ENCODE assay signal across 26 cellular contexts in the genomic region with DNA sequence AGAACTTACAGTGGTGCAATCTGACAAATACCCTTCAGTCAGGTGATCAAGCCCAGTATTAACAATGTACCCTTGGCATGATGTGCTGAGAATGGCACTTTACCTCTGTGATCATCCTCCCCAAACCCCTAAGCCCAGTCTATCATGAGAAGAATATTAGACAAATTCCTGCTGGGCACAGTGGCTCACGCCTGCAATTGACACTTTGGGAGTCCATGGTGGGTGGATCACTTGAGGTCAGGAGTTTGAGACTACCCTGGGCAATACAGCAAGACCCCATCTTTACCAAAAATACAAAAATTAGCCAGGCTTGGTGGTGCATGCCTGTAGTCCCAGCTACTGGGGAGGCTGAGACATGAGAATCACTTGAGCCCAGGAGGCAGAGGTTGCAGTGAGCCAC.
"Had no signal": no experiment of that assay in that cellular context is flagged by ENCODE, and none has a peak within 500 bp of the region (broad histone marks: within the 10 kb centered on the region; RNA-seq: fewer than 3 reads in every experiment).

No MANE protein-coding gene starts in this region.

- H3K27me3 ChIP-seq: colonic mucosa, gastrocnemius medialis had no signal

- H3K36me3 ChIP-seq: colonic mucosa, esophagus squamous epithelium, gastrocnemius medialis, heart right ventricle, left lung, lower lobe of right lung had no signal

- H3K27ac ChIP-seq: colonic mucosa, epithelial cell of prostate, esophagus squamous epithelium, gastrocnemius medialis, heart right ventricle, left lung, lower lobe of right lung had no signal

- FAIRE-seq: endometrium, islet of Langerhans, keratinocyte had no signal

- H3K4me1 ChIP-seq: colonic mucosa, esophagus squamous epithelium, gastrocnemius medialis, heart right ventricle, left lung, lower lobe of right lung had no signal

- H3K9me3 ChIP-seq: colonic mucosa, esophagus squamous epithelium, left lung, lower lobe of right lung, mucosa of descending colon had no signal

- ATAC-seq: effector memory CD8-positive, alpha-beta T cell; esophagus mucosa; gastrocnemius medialis; heart right ventricle; left cardiac atrium; left lung; left ventricle myocardium superior; lower lobe of right lung; mucosa of descending colon had no signal

- H3K4me3 ChIP-seq: colonic mucosa, esophagus squamous epithelium, gastrocnemius medialis, heart right ventricle, left lung, lower lobe of right lung, mucosa of descending colon had no signal

- DNase-seq: colonic mucosa; cortex of kidney; effector CD8-positive, alpha-beta T cell; effector memory CD8-positive, alpha-beta T cell; endodermal cell; erythroblast; esophagus squamous epithelium; foreskin fibroblast; foreskin melanocyte; gastrocnemius medialis; glutamatergic neuron; head of caudate nucleus; heart right ventricle; hippocampal formation; left cardiac atrium; left lung; left ventricle myocardium superior; lower lobe of right lung; mesenchymal stem cell; mucosa of descending colon; naive B cell had no signal
